Comparison of ENCODE assay signal across 1 cellular context in genomic region chr3:187098925-187099512, GRCh38.
A peak's percentile ranks its signal among the peaks of the same experiment; 100 is the strongest.
TF ChIP-seq lines count a peak whose summit lies in the region.

No MANE protein-coding gene starts in this region.

TF ChIP-seq in K562, 482 proteins besides CTCF, POLR2A, EP300 and RAD21 (continued from another document and continues in another):
- TF ChIP-seq, protein P1, sequence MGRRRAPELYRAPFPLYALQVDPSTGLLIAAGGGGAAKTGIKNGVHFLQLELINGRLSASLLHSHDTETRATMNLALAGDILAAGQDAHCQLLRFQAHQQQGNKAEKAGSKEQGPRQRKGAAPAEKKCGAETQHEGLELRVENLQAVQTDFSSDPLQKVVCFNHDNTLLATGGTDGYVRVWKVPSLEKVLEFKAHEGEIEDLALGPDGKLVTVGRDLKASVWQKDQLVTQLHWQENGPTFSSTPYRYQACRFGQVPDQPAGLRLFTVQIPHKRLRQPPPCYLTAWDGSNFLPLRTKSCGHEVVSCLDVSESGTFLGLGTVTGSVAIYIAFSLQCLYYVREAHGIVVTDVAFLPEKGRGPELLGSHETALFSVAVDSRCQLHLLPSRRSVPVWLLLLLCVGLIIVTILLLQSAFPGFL (CRISPR knock-in tag; IDR thresholded peaks at IDR 0.05): no peak
- TF ChIP-seq TFAM (CRISPR knock-in tag; conservative IDR thresholded peaks at IDR 0.05): no peak
- peak; percentile 98 to 99 for TF ChIP-seq KDM1A (IDR thresholded peaks at IDR 0.05)
- TF ChIP-seq ZNF408 (CRISPR knock-in tag; IDR thresholded peaks at IDR 0.05; ENCODE audit: low read depth): no peak
- 0 out of 2 replicates have a peak, but pooled peaks have one; percentile 7 for TF ChIP-seq FOXJ3 (CRISPR knock-in tag; IDR thresholded peaks at IDR 0.05)
- no peak for TF ChIP-seq CHD1 (IDR thresholded peaks at IDR 0.05; ENCODE audit: low read length)
- no peak for TF ChIP-seq RB1 (IDR thresholded peaks at IDR 0.05; ENCODE audit: low read depth)
- TF ChIP-seq MBD1 (CRISPR knock-in tag; IDR thresholded peaks at IDR 0.05): no peak
- no peak for TF ChIP-seq ELK3 (CRISPR knock-in tag; IDR thresholded peaks at IDR 0.05)
- TF ChIP-seq SP1 (CRISPR knock-in tag; IDR thresholded peaks at IDR 0.05): no peak
- peak; percentile 73 to 90 for TF ChIP-seq TRIM24 (IDR thresholded peaks at IDR 0.05)
- TF ChIP-seq, protein P2, sequence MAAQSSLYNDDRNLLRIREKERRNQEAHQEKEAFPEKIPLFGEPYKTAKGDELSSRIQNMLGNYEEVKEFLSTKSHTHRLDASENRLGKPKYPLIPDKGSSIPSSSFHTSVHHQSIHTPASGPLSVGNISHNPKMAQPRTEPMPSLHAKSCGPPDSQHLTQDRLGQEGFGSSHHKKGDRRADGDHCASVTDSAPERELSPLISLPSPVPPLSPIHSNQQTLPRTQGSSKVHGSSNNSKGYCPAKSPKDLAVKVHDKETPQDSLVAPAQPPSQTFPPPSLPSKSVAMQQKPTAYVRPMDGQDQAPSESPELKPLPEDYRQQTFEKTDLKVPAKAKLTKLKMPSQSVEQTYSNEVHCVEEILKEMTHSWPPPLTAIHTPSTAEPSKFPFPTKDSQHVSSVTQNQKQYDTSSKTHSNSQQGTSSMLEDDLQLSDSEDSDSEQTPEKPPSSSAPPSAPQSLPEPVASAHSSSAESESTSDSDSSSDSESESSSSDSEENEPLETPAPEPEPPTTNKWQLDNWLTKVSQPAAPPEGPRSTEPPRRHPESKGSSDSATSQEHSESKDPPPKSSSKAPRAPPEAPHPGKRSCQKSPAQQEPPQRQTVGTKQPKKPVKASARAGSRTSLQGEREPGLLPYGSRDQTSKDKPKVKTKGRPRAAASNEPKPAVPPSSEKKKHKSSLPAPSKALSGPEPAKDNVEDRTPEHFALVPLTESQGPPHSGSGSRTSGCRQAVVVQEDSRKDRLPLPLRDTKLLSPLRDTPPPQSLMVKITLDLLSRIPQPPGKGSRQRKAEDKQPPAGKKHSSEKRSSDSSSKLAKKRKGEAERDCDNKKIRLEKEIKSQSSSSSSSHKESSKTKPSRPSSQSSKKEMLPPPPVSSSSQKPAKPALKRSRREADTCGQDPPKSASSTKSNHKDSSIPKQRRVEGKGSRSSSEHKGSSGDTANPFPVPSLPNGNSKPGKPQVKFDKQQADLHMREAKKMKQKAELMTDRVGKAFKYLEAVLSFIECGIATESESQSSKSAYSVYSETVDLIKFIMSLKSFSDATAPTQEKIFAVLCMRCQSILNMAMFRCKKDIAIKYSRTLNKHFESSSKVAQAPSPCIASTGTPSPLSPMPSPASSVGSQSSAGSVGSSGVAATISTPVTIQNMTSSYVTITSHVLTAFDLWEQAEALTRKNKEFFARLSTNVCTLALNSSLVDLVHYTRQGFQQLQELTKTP (IDR thresholded peaks at IDR 0.05; ENCODE audit: low read depth in 1 of 2, partially characterized antibody in 2 of 2): peak in 1 of 2 experiments; percentile 31
- TF ChIP-seq TEAD4 (IDR thresholded peaks at IDR 0.05; ENCODE audit: low read length): peak; percentile 67; the same call in 1 of the 2 replicates
- TF ChIP-seq TEAD4 (CRISPR knock-in tag; IDR thresholded peaks at IDR 0.05; ENCODE audit: borderline replicate concordance): no peak
- no peak for TF ChIP-seq NUFIP1 (IDR thresholded peaks at IDR 0.05; ENCODE audit: partially characterized antibody)
- TF ChIP-seq IRF9 (tag; IDR thresholded peaks at IDR 0.05): no peak
- TF ChIP-seq MTA1 (IDR thresholded peaks at IDR 0.05; ENCODE audit: borderline replicate concordance): peak; percentile 34; the same call in 1 of the 2 replicates
- no peak for TF ChIP-seq ZNF512 (tag; IDR thresholded peaks at IDR 0.05)
- peak; percentile 98 for TF ChIP-seq SMARCE1 (IDR thresholded peaks at IDR 0.05)
- 0 out of 2 replicates have a peak, but pooled peaks have one; percentile 23 for TF ChIP-seq CREM (IDR thresholded peaks at IDR 0.05; ENCODE audit: low read depth)
- TF ChIP-seq FOXA3 (CRISPR knock-in tag; conservative IDR thresholded peaks at IDR 0.05 in 1 of 2, IDR thresholded peaks at IDR 0.05 in 1 of 2): peak in 1 of 2 experiments; percentile 84; a peak in 2 of 4 replicates
- TF ChIP-seq NELFE (IDR thresholded peaks at IDR 0.05; ENCODE audit: insufficient read depth, insufficient read length): no peak
- TF ChIP-seq NCOR1 (IDR thresholded peaks at IDR 0.05): peak; percentile 36; the same call in 1 of the 2 replicates
- no peak for TF ChIP-seq FOXO4 (CRISPR knock-in tag; IDR thresholded peaks at IDR 0.05)
- no peak for TF ChIP-seq POLR2B (IDR thresholded peaks at IDR 0.05; ENCODE audit: low read depth, partially characterized antibody)
- TF ChIP-seq, protein P3, sequence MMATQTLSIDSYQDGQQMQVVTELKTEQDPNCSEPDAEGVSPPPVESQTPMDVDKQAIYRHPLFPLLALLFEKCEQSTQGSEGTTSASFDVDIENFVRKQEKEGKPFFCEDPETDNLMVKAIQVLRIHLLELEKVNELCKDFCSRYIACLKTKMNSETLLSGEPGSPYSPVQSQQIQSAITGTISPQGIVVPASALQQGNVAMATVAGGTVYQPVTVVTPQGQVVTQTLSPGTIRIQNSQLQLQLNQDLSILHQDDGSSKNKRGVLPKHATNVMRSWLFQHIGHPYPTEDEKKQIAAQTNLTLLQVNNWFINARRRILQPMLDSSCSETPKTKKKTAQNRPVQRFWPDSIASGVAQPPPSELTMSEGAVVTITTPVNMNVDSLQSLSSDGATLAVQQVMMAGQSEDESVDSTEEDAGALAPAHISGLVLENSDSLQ (IDR thresholded peaks at IDR 0.05): no peak
- TF ChIP-seq ZNF232 (CRISPR knock-in tag; IDR thresholded peaks at IDR 0.05): no peak
- no peak for TF ChIP-seq ZNF644 (tag; IDR thresholded peaks at IDR 0.05; ENCODE audit: low read depth)
- TF ChIP-seq ERF (CRISPR knock-in tag; IDR thresholded peaks at IDR 0.05): no peak
- peak; percentile 96 for TF ChIP-seq HDAC2 (IDR thresholded peaks at IDR 0.05)
- TF ChIP-seq CEBPB (tag; IDR thresholded peaks at IDR 0.05): 0 out of 2 replicates have a peak, but pooled peaks have one; percentile 37
- TF ChIP-seq BRCA1 (IDR thresholded peaks at IDR 0.05): no peak
- TF ChIP-seq BRCA1 (CRISPR knock-in tag; IDR thresholded peaks at IDR 0.05): no peak
- TF ChIP-seq, protein P4, sequence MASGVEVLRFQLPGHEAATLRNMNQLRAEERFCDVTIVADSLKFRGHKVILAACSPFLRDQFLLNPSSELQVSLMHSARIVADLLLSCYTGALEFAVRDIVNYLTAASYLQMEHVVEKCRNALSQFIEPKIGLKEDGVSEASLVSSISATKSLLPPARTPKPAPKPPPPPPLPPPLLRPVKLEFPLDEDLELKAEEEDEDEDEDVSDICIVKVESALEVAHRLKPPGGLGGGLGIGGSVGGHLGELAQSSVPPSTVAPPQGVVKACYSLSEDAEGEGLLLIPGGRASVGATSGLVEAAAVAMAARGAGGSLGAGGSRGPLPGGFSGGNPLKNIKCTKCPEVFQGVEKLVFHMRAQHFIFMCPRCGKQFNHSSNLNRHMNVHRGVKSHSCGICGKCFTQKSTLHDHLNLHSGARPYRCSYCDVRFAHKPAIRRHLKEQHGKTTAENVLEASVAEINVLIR (CRISPR knock-in tag; IDR thresholded peaks at IDR 0.05): no peak
- TF ChIP-seq RBM39 (optimal IDR thresholded peaks at IDR 0.05; ENCODE audit: low read depth, low read length): no peak
- peak; percentile 93 for TF ChIP-seq ARID1B (IDR thresholded peaks at IDR 0.05)
- TF ChIP-seq ZKSCAN3 (CRISPR knock-in tag; IDR thresholded peaks at IDR 0.05): no peak
- TF ChIP-seq CEBPG (CRISPR knock-in tag; IDR thresholded peaks at IDR 0.05): no peak
- peak in 1 of 2 experiments; percentile 28; a peak in 1 of 4 replicates for TF ChIP-seq CEBPG (tag; conservative IDR thresholded peaks at IDR 0.05 in 1 of 2, IDR thresholded peaks at IDR 0.05 in 1 of 2)
- TF ChIP-seq, protein P5, sequence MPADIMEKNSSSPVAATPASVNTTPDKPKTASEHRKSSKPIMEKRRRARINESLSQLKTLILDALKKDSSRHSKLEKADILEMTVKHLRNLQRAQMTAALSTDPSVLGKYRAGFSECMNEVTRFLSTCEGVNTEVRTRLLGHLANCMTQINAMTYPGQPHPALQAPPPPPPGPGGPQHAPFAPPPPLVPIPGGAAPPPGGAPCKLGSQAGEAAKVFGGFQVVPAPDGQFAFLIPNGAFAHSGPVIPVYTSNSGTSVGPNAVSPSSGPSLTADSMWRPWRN (IDR thresholded peaks at IDR 0.05; ENCODE audit: low read depth): peak; percentile 72
- peak; percentile 93 for TF ChIP-seq JUN (IDR thresholded peaks at IDR 0.05; ENCODE audit: borderline replicate concordance, low read depth, low read length)
- TF ChIP-seq JUN (CRISPR knock-in tag; IDR thresholded peaks at IDR 0.05; ENCODE audit: borderline replicate concordance): no peak
- peak in 1 of 2 experiments; percentile 53; a peak in 1 of 4 replicates for TF ChIP-seq ARNT (IDR thresholded peaks at IDR 0.05)
- peak; percentile 94 for TF ChIP-seq JUND (IDR thresholded peaks at IDR 0.05; ENCODE audit: borderline replicate concordance, low read depth, low read length)
- TF ChIP-seq JUND (tag; IDR thresholded peaks at IDR 0.05; ENCODE audit: borderline replicate concordance, low read depth, low read length): peak; percentile 96
- 0 out of 2 replicates have a peak, but pooled peaks have one; percentile 2 for TF ChIP-seq NR2C1 (IDR thresholded peaks at IDR 0.05)
- TF ChIP-seq NR2C1 (tag; IDR thresholded peaks at IDR 0.05): no peak
- TF ChIP-seq TBL1XR1 (IDR thresholded peaks at IDR 0.05; ENCODE audit: low read length in 2 of 2): 0 out of 4 replicates have a peak, but pooled peaks of 1 of the 2 experiments have one; percentile 47
- TF ChIP-seq NFE2 (IDR thresholded peaks at IDR 0.05; ENCODE audit: low read depth): peak; percentile 71
- TF ChIP-seq NRF1 (conservative IDR thresholded peaks at IDR 0.05 in 1 of 2, IDR thresholded peaks at IDR 0.05 in 1 of 2): no peak
- peak; percentile 99 for TF ChIP-seq FOSL1 (tag; conservative IDR thresholded peaks at IDR 0.05)
- peak; percentile 66 for TF ChIP-seq TCF3 (CRISPR knock-in tag; IDR thresholded peaks at IDR 0.05)
- TF ChIP-seq BCL6 (CRISPR knock-in tag; IDR thresholded peaks at IDR 0.05): no peak
- TF ChIP-seq ZNF507 (tag; conservative IDR thresholded peaks at IDR 0.05): no peak
- 0 out of 2 replicates have a peak, but pooled peaks have one; percentile 23 for TF ChIP-seq FOXJ2 (tag; IDR thresholded peaks at IDR 0.05)
- no peak for TF ChIP-seq KDM4B (IDR thresholded peaks at IDR 0.05; ENCODE audit: borderline replicate concordance in 2 of 2, low read depth in 1 of 2)
- TF ChIP-seq ZNF695 (CRISPR knock-in tag; IDR thresholded peaks at IDR 0.05): no peak
- no peak for TF ChIP-seq ZNF347 (CRISPR knock-in tag; IDR thresholded peaks at IDR 0.05; ENCODE audit: low read depth)
